In the genomic region with DNA sequence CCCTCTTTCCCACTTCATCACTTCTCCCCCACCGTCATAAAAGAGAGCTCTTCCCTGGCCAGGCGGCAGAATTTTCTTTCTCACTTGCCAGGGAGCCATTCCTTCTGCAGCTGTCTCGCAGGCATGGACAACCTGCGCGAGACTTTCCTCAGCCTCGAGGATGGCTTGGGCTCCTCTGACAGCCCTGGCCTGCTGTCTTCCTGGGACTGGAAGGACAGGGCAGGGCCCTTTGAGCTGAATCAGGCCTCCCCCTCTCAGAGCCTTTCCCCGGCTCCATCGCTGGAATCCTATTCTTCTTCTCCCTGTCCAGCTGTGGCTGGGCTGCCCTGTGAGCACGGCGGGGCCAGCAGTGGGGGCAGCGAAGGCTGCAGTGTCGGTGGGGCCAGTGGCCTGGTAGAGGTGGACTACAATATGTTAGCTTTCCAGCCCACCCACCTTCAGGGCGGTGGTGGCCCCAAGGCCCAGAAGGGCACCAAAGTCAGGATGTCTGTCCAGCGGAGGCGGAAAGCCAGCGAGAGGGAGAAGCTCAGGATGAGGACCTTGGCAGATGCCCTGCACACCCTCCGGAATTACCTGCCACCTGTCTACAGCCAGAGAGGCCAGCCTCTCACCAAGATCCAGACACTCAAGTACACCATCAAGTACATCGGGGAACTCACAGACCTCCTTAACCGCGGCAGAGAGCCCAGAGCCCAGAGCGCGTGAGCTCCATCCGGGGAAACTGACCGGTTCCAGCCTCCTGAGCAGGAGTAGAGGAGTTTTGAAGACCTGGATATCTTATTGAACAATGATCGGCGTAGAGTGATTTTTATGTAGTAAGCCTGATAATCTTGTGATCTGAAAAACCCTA, we compare ENCODE assay signal across 26 cellular contexts. TPM values are rescaled to one million over a fixed set of nuclear protein-coding genes. Genes with fewer than 3 reads are reported as not detected.
DNase-seq lines count a peak whose midpoint lies in the region; ATAC-seq, FAIRE-seq and TF ChIP-seq lines count a peak whose summit lies in the region.
"Had no signal": no experiment of that assay in that cellular context is flagged by ENCODE, and none has a peak within 500 bp of the region (broad histone marks: within the 10 kb centered on the region; RNA-seq: fewer than 3 reads in every experiment).

A gene with protein sequence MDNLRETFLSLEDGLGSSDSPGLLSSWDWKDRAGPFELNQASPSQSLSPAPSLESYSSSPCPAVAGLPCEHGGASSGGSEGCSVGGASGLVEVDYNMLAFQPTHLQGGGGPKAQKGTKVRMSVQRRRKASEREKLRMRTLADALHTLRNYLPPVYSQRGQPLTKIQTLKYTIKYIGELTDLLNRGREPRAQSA (plus strand): TSS at position 65 of the 850 bp plus-strand sequence. CDS start 59 bp downstream, at position 124.

- H3K27ac ChIP-seq in HepG2 (ENCODE audit: extremely low read length, insufficient read depth, low read length) (no peak within 1 kb of the TSS), right lobe of liver (no peak within 1 kb of the TSS), breast epithelium (peak within 1 kb of the TSS; percentile 69 to 83)
- H3K27ac ChIP-seq: tibial nerve had no signal

- 85% methylated on average over 26 of the region's 26 CpGs for WGBS in HepG2 (ENCODE audit: low lambda C conversion rate)
- 85% methylated on average over 11 of the region's 26 CpGs for WGBS in right lobe of liver (ENCODE audit: insufficient coverage, low coverage, low lambda C conversion rate, missing lambda C conversion rate)

- no peaks in the 10 kb centered on the region for H3K9me3 ChIP-seq in HepG2 (ENCODE audit: low read length)
- no peaks in the 10 kb centered on the region for H3K9me3 ChIP-seq in right lobe of liver
- H3K9me3 ChIP-seq in breast epithelium, result no peaks in the 10 kb centered on the region
- H3K9me3 ChIP-seq: tibial nerve had no signal

- H3K27me3 ChIP-seq in HepG2 (ENCODE audit: control insufficient read depth in 1 of 2, insufficient read depth in 2 of 2, low read length in 2 of 2) (peaks cover 0 to 17% of the 10 kb centered on the region in 2 experiments; a peak in 4 of 5 replicates), right lobe of liver (no peaks in the 10 kb centered on the region), breast epithelium (no peaks in the 10 kb centered on the region)
- H3K27me3 ChIP-seq: tibial nerve had no signal

- no peak for FAIRE-seq in HepG2 (lab: Jason Lieb, UNC)
- no peak for FAIRE-seq in GM19239 (lab: Jason Lieb, UNC)
- FAIRE-seq: A204.1, endothelial cell of umbilical vein, frontal cortex, GM18507 had no signal

- H3K4me3 Mint-ChIP-seq in naive B cell, result peak within 1 kb of the TSS in 1 of 8 donors; percentile 41
- H3K4me3 Mint-ChIP-seq: CD14-positive monocyte, HFFc6 had no signal

- H3K36me3 ChIP-seq in HepG2 (replicated peaks in 1 of 2; ENCODE audit: control insufficient read depth in 1 of 2, insufficient read depth in 2 of 2, low read length in 2 of 2) (no peaks in the 10 kb centered on the region), right lobe of liver (no peaks in the 10 kb centered on the region), breast epithelium (no peaks in the 10 kb centered on the region)
- H3K36me3 ChIP-seq: tibial nerve had no signal

- TF ChIP-seq CTCF in HepG2 (CRISPR knock-in tag; IDR thresholded peaks at IDR 0.05), result no peak
- no peak for TF ChIP-seq CTCF in right lobe of liver (IDR thresholded peaks at IDR 0.05)
- no peak for TF ChIP-seq CTCF in breast epithelium (IDR thresholded peaks at IDR 0.05)

- intact Hi-C loops in HepG2 (cut with micrococcal nuclease; ENCODE audit: unreplicated experiment) (no loop called here), right lobe of liver (cut with DNase I) (no loop called here), breast epithelium (cut with DNase I; ENCODE audit: low total_unique reads) (no loop called here), Right ventricle myocardium inferior (cut with DNase I) (no loop called here)

- no peak for TF ChIP-seq RAD21 in HepG2 (CRISPR knock-in tag; IDR thresholded peaks at IDR 0.05)

- peaks cover 29 to 61% (median 39%) of the 10 kb centered on the region in 3 donors for H3K4me1 Mint-ChIP-seq in naive B cell

- no peak within 1 kb of the TSS for H3K9ac ChIP-seq in HepG2 (ENCODE audit: insufficient read depth, low read depth, low read length)

- CTCF ChIA-PET in HepG2 (lab: Yijun Ruan, JAX; ENCODE audit: low intra/inter-chr PET ratio, low total read pairs), result no interaction called here

- no peaks in the 10 kb centered on the region for H3K36me3 Mint-ChIP-seq in naive B cell
- H3K36me3 Mint-ChIP-seq: CD14-positive monocyte had no signal

- TF ChIP-seq POLR2A in HepG2 (IDR thresholded peaks at IDR 0.05; ENCODE audit: insufficient read depth in 1 of 2, low read depth in 2 of 2, low read length in 2 of 2) (no peak), right lobe of liver (IDR thresholded peaks at IDR 0.05) (no peak), breast epithelium (IDR thresholded peaks at IDR 0.05) (no peak)

- peak within 1 kb of the TSS; percentile 22 for H2AFZ ChIP-seq in HepG2 (ENCODE audit: low read length)

- H3K27me3 Mint-ChIP-seq in naive B cell, result no peaks in the 10 kb centered on the region

- POLR2A ChIA-PET in HepG2 (lab: Yijun Ruan, JAX), result no interaction called here

- no peak within 1 kb of the TSS for H3K4me3 ChIP-seq in HepG2 (replicated peaks in 1 of 3; ENCODE audit: insufficient read depth in 1 of 3, low read depth in 2 of 3, low read length in 3 of 3)
- H3K4me3 ChIP-seq in right lobe of liver, result no peak within 1 kb of the TSS
- no peak within 1 kb of the TSS for H3K4me3 ChIP-seq in breast epithelium
- H3K4me3 ChIP-seq: tibial nerve had no signal

- H3K4me1 ChIP-seq in HepG2 (ENCODE audit: insufficient read depth, low read length) (no peaks in the 10 kb centered on the region), right lobe of liver (no peaks in the 10 kb centered on the region), breast epithelium (no peaks in the 10 kb centered on the region)

- no TSS peak for BruUV-seq in HepG2 (replicated peaks; lab: Mats Ljungman, UMichigan)

- no peak within 1 kb of the TSS for H3K4me2 ChIP-seq in HepG2 (ENCODE audit: low read depth, low read length)

- no peaks in the 10 kb centered on the region for H3K79me2 ChIP-seq in HepG2 (ENCODE audit: insufficient read depth, low read length)

- TF ChIP-seq EP300 in HepG2 (IDR thresholded peaks at IDR 0.05; ENCODE audit: low read depth in 2 of 2, low read length in 2 of 2) (no peak), HepG2 (CRISPR knock-in tag; IDR thresholded peaks at IDR 0.05; ENCODE audit: borderline replicate concordance) (no peak)

- peak within 1 kb of the TSS in 5 of 6 donors; percentile 31 to 82 (median 67) for H3K27ac Mint-ChIP-seq in naive B cell
- H3K27ac Mint-ChIP-seq: HFFc6 had no signal

- ATAC-seq in HepG2 (peak; percentile 39; the same call in 2 of the 3 replicates), right lobe of liver (no peak), naive B cell (ENCODE audit: low read depth in 2 of 2) (no peak), Right ventricle myocardium inferior (no peak)
- ATAC-seq: SK-N-SH treated with all-trans-retinoic acid at 6 μM for 48 hours had no signal

- no peaks in the 10 kb centered on the region for H4K20me1 ChIP-seq in HepG2 (ENCODE audit: insufficient read depth, low read length)

- DNase-seq in HepG2 (ENCODE audit: low spot score) (no peak), right lobe of liver (no peak), breast epithelium (ENCODE audit: low spot score in 2 of 2) (no peak), naive B cell (no peak), GM19239 (ENCODE audit: insufficient read length, low spot score) (no peak), HT-29 (ENCODE audit: low spot score) (no peak), Right ventricle myocardium inferior (ENCODE audit: missing footprints) (no peak)
- DNase-seq in central memory CD4-positive, alpha-beta T cell, result no peak
- DNase-seq: activated CD4-positive, alpha-beta T cell treated with anti-CD3 and anti-CD28 coated beads for 48 hours; activated CD8-positive, alpha-beta memory T cell treated with anti-CD3 and anti-CD28 coated beads, Interleukin-2, amount 50 U/mL, for 4 hours; activated gamma-delta T cell treated with Interleukin-2 at 50 U/mL for 16 hours; aorta; HFFc6; left colon; NCI-H1048; NCI-H2107; NCI-H526 treated with DMSO at 0.1 percent for 48 hours; posterior cingulate gyrus; T1000 had no signal

- no peaks in the 10 kb centered on the region for H3K9me3 Mint-ChIP-seq in naive B cell
- H3K9me3 Mint-ChIP-seq: HFFc6 had no signal

- in situ Hi-C loops in HepG2 (cut with HindIII; ENCODE audit: extremely low pct_ligation_motif_present, low pct_unique_long_range_greater_than_20kb), result no loop called here

TF ChIP-seq in HepG2, 621 proteins besides CTCF, POLR2A, EP300 and RAD21 (continues in another document):
- TF ChIP-seq CEBPG (CRISPR knock-in tag; IDR thresholded peaks at IDR 0.05), result no peak
- TF ChIP-seq SAP130 (CRISPR knock-in tag; IDR thresholded peaks at IDR 0.05; ENCODE audit: low read depth), result no peak

RNA-seq across cellular contexts. Expression of the gene that starts here (rescaled TPM):
- not detected in 2 replicates for total RNA-seq in HepG2 (2016; rRNA removed; fragmentation: Illumina TruSeq; extraction: Trizol)
- not detected in 2 replicates for total RNA-seq in HepG2 (2016; cell fraction: cytosol; rRNA removed; fragmentation: Illumina TruSeq; extraction: Trizol; ENCODE audit: low read depth)
- not detected in 2 replicates for total RNA-seq in HepG2 (2016; cell fraction: insoluble cytoplasmic fraction; rRNA removed; fragmentation: Illumina TruSeq; extraction: Trizol)
- total RNA-seq in HepG2 (2016; cell fraction: membrane; rRNA removed; fragmentation: Illumina TruSeq; extraction: Trizol), result not detected in 2 replicates
- not detected in 2 replicates for total RNA-seq in HepG2 (2016; cell fraction: nucleus; rRNA removed; fragmentation: Illumina TruSeq; extraction: Trizol)
- not detected in 2 replicates for polyA plus RNA-seq in HepG2 (2011; rRNA removed)
- not detected in 2 replicates for polyA plus RNA-seq in HepG2 (2011; cell fraction: cytosol; rRNA removed)
- polyA plus RNA-seq in HepG2 (2011; cell fraction: nucleus; rRNA removed), result not detected in 2 replicates
- not detected in 2 replicates for polyA plus RNA-seq in HepG2 (2012)
- polyA plus RNA-seq in HepG2 (2016; cell fraction: cytosol; fragmentation: Illumina TruSeq; extraction: Trizol; ENCODE audit: low read depth), result not detected in 2 replicates
- polyA plus RNA-seq in HepG2 (2016; cell fraction: insoluble cytoplasmic fraction; fragmentation: Illumina TruSeq; extraction: Trizol; ENCODE audit: low read depth), result not detected in 2 replicates
- not detected in 2 replicates for polyA plus RNA-seq in HepG2 (2016; cell fraction: membrane; fragmentation: Illumina TruSeq; extraction: Trizol; ENCODE audit: low read depth)
- polyA plus RNA-seq in HepG2 (2016; cell fraction: nucleus; fragmentation: Illumina TruSeq; extraction: Trizol; ENCODE audit: insufficient read depth, low read depth), result not detected in 2 replicates
- polyA minus RNA-seq in HepG2 (2011; rRNA and poly(A)+ RNA removed; ENCODE audit: low replicate concordance), result not detected in 2 replicates
- polyA minus RNA-seq in HepG2 (2011; cell fraction: cytosol; rRNA and poly(A)+ RNA removed), result not detected in 2 replicates
- polyA minus RNA-seq in HepG2 (2011; cell fraction: nucleus; rRNA and poly(A)+ RNA removed), result not detected in 2 replicates
- not detected for total RNA-seq in right lobe of liver
- total RNA-seq in breast epithelium, result not detected
- polyA plus RNA-seq in naive B cell (ENCODE audit: low read depth in 6 of 6), result not detected
- not detected in 2 replicates for total RNA-seq in HT-29 (2014; rRNA removed; shearing (Covaris generic))
- not detected for total RNA-seq in Right ventricle myocardium inferior
- total RNA-seq: aorta, endothelial cell of umbilical vein, frontal cortex, HFFc6, left colon, tibial nerve had no signal
- polyA plus RNA-seq: aorta, CD14-positive monocyte, endothelial cell of umbilical vein had no signal

Comparison
In these comparisons a context has a peak if more than half of its experiments do, and no peak if none do; other contexts are left out.
1. Peak in ATAC-seq in HepG2; RNA of the gene not detected or under 1 TPM.
2. H3K27ac ChIP-seq: peak in breast epithelium (2 of 2); none in HepG2 (single experiment) and right lobe of liver (0 of 3).